ENCODE assay signal across 1 cellular context in genomic region chr11:66068923-66069714, GRCh38.
TF ChIP-seq lines count a peak whose summit lies in the region.

No MANE protein-coding gene starts in this region.

TF ChIP-seq in GM12878, 131 proteins besides CTCF, POLR2A, EP300 and RAD21 (continues in another document):
- TF ChIP-seq IKZF2 (IDR thresholded peaks at IDR 0.05) (peak in 1 of 2 experiments; percentile 45; a peak in 3 of 4 replicates), MTA2 (IDR thresholded peaks at IDR 0.05; ENCODE audit: low read depth) (0 out of 2 replicates have a peak, but pooled peaks have one; percentile 18), MEF2B (IDR thresholded peaks at IDR 0.05; ENCODE audit: partially characterized antibody, poor library complexity, severe bottlenecking) (peak; percentile 66), ASH2L (IDR thresholded peaks at IDR 0.05; ENCODE audit: borderline replicate concordance, low read depth) (no peak), TAF1 (IDR thresholded peaks at IDR 0.05; ENCODE audit: borderline replicate concordance, low read depth, low read length) (no peak), CREB1 (IDR thresholded peaks at IDR 0.05; ENCODE audit: low read depth) (peak; percentile 48; the same call in 1 of the 2 replicates), TCF7 (IDR thresholded peaks at IDR 0.05; ENCODE audit: borderline replicate concordance) (no peak), CBX3 (IDR thresholded peaks at IDR 0.05; ENCODE audit: borderline replicate concordance, low read depth) (no peak), NFXL1 (IDR thresholded peaks at IDR 0.05; ENCODE audit: borderline replicate concordance) (no peak), CHD2 (IDR thresholded peaks at IDR 0.05; ENCODE audit: borderline replicate concordance, low read depth, low read length) (no peak), MLLT1 (IDR thresholded peaks at IDR 0.05) (peak; percentile 42; the same call in 1 of the 2 replicates), IRF5 (IDR thresholded peaks at IDR 0.05; ENCODE audit: borderline replicate concordance) (no peak), NRF1 (conservative IDR thresholded peaks at IDR 0.05; ENCODE audit: low read depth, low read length) (no peak), LARP7 (IDR thresholded peaks at IDR 0.05) (no peak), POLR2AphosphoS5 (IDR thresholded peaks at IDR 0.05; ENCODE audit: low read length) (peak; percentile 44; the same call in 1 of the 2 replicates), CHD1 (IDR thresholded peaks at IDR 0.05; ENCODE audit: low read depth, low read length) (no peak), MEF2A (IDR thresholded peaks at IDR 0.05; ENCODE audit: insufficient read depth, low read depth, low read length) (no peak), BMI1 (IDR thresholded peaks at IDR 0.05; ENCODE audit: borderline replicate concordance) (no peak), SMC3 (IDR thresholded peaks at IDR 0.05; ENCODE audit: borderline replicate concordance, low read length) (no peak), RELB (IDR thresholded peaks at IDR 0.05; ENCODE audit: low read depth) (no peak; the same call in 1 of the 2 replicates), ETV6 (conservative IDR thresholded peaks at IDR 0.05 in 1 of 2, IDR thresholded peaks at IDR 0.05 in 1 of 2; ENCODE audit: borderline replicate concordance in 1 of 2, low read depth in 1 of 2) (peak in 1 of 2 experiments; percentile 10; a peak in 1 of 4 replicates), ZNF274 (IDR thresholded peaks at IDR 0.05; ENCODE audit: insufficient read depth, insufficient read length) (no peak), RCOR1 (conservative IDR thresholded peaks at IDR 0.05; ENCODE audit: low read depth, low read length) (no peak), KLF5 (IDR thresholded peaks at IDR 0.05; ENCODE audit: partially characterized antibody) (no peak), ATF7 (IDR thresholded peaks at IDR 0.05; ENCODE audit: low read depth) (no peak; the same call in 1 of the 2 replicates), SIX5 (IDR thresholded peaks at IDR 0.05; ENCODE audit: low read depth, low read length, severe bottlenecking) (no peak), HDAC2 (IDR thresholded peaks at IDR 0.05) (no peak), ZBED1 (IDR thresholded peaks at IDR 0.05; ENCODE audit: borderline replicate concordance) (no peak), ZNF24 (IDR thresholded peaks at IDR 0.05) (no peak), PML (IDR thresholded peaks at IDR 0.05; ENCODE audit: low read length) (peak; percentile 27; the same call in 1 of the 2 replicates), TBL1XR1 (IDR thresholded peaks at IDR 0.05; ENCODE audit: low read depth, low read length) (no peak), SRF (IDR thresholded peaks at IDR 0.05; ENCODE audit: low read depth in 2 of 2, low read length in 2 of 2) (no peak), E2F8 (IDR thresholded peaks at IDR 0.05; ENCODE audit: low read depth, partially characterized antibody) (no peak), E2F4 (IDR thresholded peaks at IDR 0.05; ENCODE audit: low read depth, low read length) (no peak), NR2F1 (conservative IDR thresholded peaks at IDR 0.05) (peak; percentile 61), CEBPB (IDR thresholded peaks at IDR 0.05; ENCODE audit: borderline replicate concordance in 1 of 2, low read depth in 2 of 2, low read length in 2 of 2) (no peak), SMAD5 (IDR thresholded peaks at IDR 0.05; ENCODE audit: low read depth) (no peak), MTA3 (IDR thresholded peaks at IDR 0.05; ENCODE audit: borderline replicate concordance, low read length) (peak; percentile 73; the same call in 1 of the 2 replicates), USF2 (IDR thresholded peaks at IDR 0.05; ENCODE audit: borderline replicate concordance, low read depth, low read length) (no peak), SKIL (IDR thresholded peaks at IDR 0.05; ENCODE audit: low read depth, poor library complexity, severe bottlenecking) (peak; percentile 59), ATF2 (IDR thresholded peaks at IDR 0.05; ENCODE audit: low read length) (0 out of 2 replicates have a peak, but pooled peaks have one; percentile 26), ESRRA (IDR thresholded peaks at IDR 0.05; ENCODE audit: low read length) (peak; percentile 83; the same call in 1 of the 2 replicates), EZH2 (IDR thresholded peaks at IDR 0.05; ENCODE audit: borderline replicate concordance, control insufficient read depth, low read depth, low read length) (no peak), TCF12 (IDR thresholded peaks at IDR 0.05; ENCODE audit: low read depth, low read length) (no peak), HDAC6 (IDR thresholded peaks at IDR 0.05; ENCODE audit: unreplicated experiment) (no peak), CUX1 (IDR thresholded peaks at IDR 0.05; ENCODE audit: insufficient replicate concordance, low read depth, low read length) (no peak), CBX5 (IDR thresholded peaks at IDR 0.05; ENCODE audit: low read depth) (no peak), RFX5 (IDR thresholded peaks at IDR 0.05; ENCODE audit: low read depth, low read length) (no peak)
